Comparison of ENCODE assay signal across 24 cellular contexts in the genomic region with DNA sequence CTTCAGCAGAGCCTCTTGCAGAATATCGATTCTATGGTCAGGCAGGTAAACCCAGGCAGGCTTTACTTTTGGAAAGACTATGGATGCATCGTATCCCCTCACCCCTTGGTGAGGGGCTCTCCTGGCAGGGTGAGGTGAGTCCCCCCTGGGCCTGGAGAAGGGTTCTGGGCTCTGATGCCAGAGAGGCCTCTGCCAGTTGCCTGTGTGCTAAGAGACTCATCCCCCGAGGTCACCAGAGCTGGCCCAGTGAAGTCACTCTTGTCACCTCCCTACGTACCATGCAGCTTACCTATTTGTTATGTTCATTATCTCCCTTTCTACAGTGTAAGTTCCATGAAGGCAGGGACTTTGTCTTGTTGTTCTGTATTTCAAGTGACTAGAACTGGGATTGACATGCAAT.
"Had no signal": no experiment of that assay in that cellular context is flagged by ENCODE, and none has a peak within 500 bp of the region (broad histone marks: within the 10 kb centered on the region; RNA-seq: fewer than 3 reads in every experiment).

No MANE protein-coding gene starts in this region.

- H3K27me3 Mint-ChIP-seq: natural killer cell treated with Interleukin-12 subunit alpha and Interleukin-12 subunit beta and Interleukin-15 and Interleukin-18, amount 100 ng/mL, for 72 hours had no signal

- ATAC-seq: heart left ventricle; left colon; natural killer cell treated with Interleukin-12 subunit alpha and Interleukin-12 subunit beta and Interleukin-15 and Interleukin-18, amount 100 ng/mL, for 72 hours; psoas muscle; right cardiac atrium; upper lobe of right lung had no signal

- H3K27ac Mint-ChIP-seq: activated naive CD8-positive, alpha-beta T cell treated with anti-CD3 and anti-CD28 coated beads, Interleukin-2, amount 10 ng/mL, durations not matched to agents 7 days and 5 days; natural killer cell treated with Interleukin-12 subunit alpha and Interleukin-12 subunit beta and Interleukin-15 and Interleukin-18, amount 100 ng/mL, for 72 hours had no signal

- FAIRE-seq: keratinocyte had no signal

- H3K9me3 ChIP-seq: breast epithelium, heart left ventricle, ovary, psoas muscle, SJSA1, stomach, thoracic aorta, upper lobe of right lung had no signal

- H3K27me3 ChIP-seq: breast epithelium, heart left ventricle, ovary, SJSA1, stomach, upper lobe of right lung had no signal

- H3K4me3 Mint-ChIP-seq: activated naive CD8-positive, alpha-beta T cell treated with anti-CD3 and anti-CD28 coated beads, Interleukin-2, amount 10 ng/mL, durations not matched to agents 7 days and 5 days; natural killer cell treated with Interleukin-12 subunit alpha and Interleukin-12 subunit beta and Interleukin-15 and Interleukin-18, amount 100 ng/mL, for 72 hours had no signal

- H3K36me3 Mint-ChIP-seq: activated naive CD8-positive, alpha-beta T cell treated with anti-CD3 and anti-CD28 coated beads, Interleukin-2, amount 10 ng/mL, durations not matched to agents 7 days and 5 days; natural killer cell treated with Interleukin-12 subunit alpha and Interleukin-12 subunit beta and Interleukin-15 and Interleukin-18, amount 100 ng/mL, for 72 hours had no signal

- H3K36me3 ChIP-seq: breast epithelium, ovary, SJSA1, thoracic aorta, upper lobe of right lung had no signal

- H3K4me1 ChIP-seq: breast epithelium had no signal

- H3K4me3 ChIP-seq: breast epithelium, coronary artery, heart left ventricle, ovary, psoas muscle, SJSA1, stomach, thoracic aorta, upper lobe of right lung had no signal

- H3K9me3 Mint-ChIP-seq: activated naive CD8-positive, alpha-beta T cell treated with anti-CD3 and anti-CD28 coated beads, Interleukin-2, amount 10 ng/mL, durations not matched to agents 7 days and 5 days; natural killer cell treated with Interleukin-12 subunit alpha and Interleukin-12 subunit beta and Interleukin-15 and Interleukin-18, amount 100 ng/mL, for 72 hours had no signal

- H3K27ac ChIP-seq: breast epithelium, coronary artery, heart left ventricle, ovary, SJSA1, thoracic aorta, upper lobe of right lung had no signal

- DNase-seq: activated CD4-positive, alpha-beta T cell treated with anti-CD3 and anti-CD28 coated beads, Interleukin-2, amount 50 U/mL, for 4 hours; activated naive CD4-positive, alpha-beta T cell; activated naive CD8-positive, alpha-beta T cell treated with anti-CD3 and anti-CD28 coated beads, Interleukin-2, amount 10 ng/mL, durations not matched to agents 7 days and 5 days; activated T-cell treated with anti-CD3 and anti-CD28 coated beads for 4 hours; amniotic stem cell; cerebellar nuclear complex; heart left ventricle; left colon; mammary epithelial cell; midbrain; ovary; psoas muscle; stimulated activated CD4-positive, alpha-beta T cell treated with anti-CD3 and anti-CD28 coated beads, Interleukin-1b, Interleukin-23, amount 100 ng/mL, for 48 hours; stomach; T-helper 1 cell; T-helper 9 cell; upper lobe of right lung had no signal
